In genomic region chr16:50334106-50334975, GRCh38 we compare ENCODE assay signal across 15 cellular contexts. TPM values are rescaled to one million over a fixed set of nuclear protein-coding genes. Genes with fewer than 3 reads are reported as not detected.
DNase-seq lines count a peak whose midpoint lies in the region; ATAC-seq and TF ChIP-seq lines count a peak whose summit lies in the region.
"Had no signal": no experiment of that assay in that cellular context is flagged by ENCODE, and none has a peak within 500 bp of the region (broad histone marks: within the 10 kb centered on the region; RNA-seq: fewer than 3 reads in every experiment).

No MANE protein-coding gene starts in this region.

- H3K4me3 ChIP-seq in stomach: no peak overlapping the region
- H3K4me3 ChIP-seq: heart right ventricle had no signal

- H3K27me3 ChIP-seq in stomach: no peaks in the 10 kb centered on the region
- H3K27me3 ChIP-seq: heart right ventricle had no signal

- CTCF ChIA-PET in activated CD4-positive, alpha-beta T cell treated with anti-CD3 and anti-CD28 coated beads, Interleukin-2, amount 10 ng/mL, durations not matched to agents 7 days and 5 days (lab: Charles Lee): no interaction called here
- CTCF ChIA-PET in activated CD4-positive, alpha-beta memory T cell treated with anti-CD3 and anti-CD28 coated beads, Interleukin-2, amount 10 ng/mL, durations not matched to agents 7 days and 5 days (lab: Charles Lee): no interaction called here

- H3K36me3 Mint-ChIP-seq in activated CD4-positive, alpha-beta T cell treated with anti-CD3 and anti-CD28 coated beads, Interleukin-2, amount 10 ng/mL, durations not matched to agents 7 days and 5 days (ENCODE audit: low read depth): peaks cover 70% of the 10 kb centered on the region
- peaks cover 75% of the 10 kb centered on the region for H3K36me3 Mint-ChIP-seq in activated CD4-positive, alpha-beta memory T cell treated with anti-CD3 and anti-CD28 coated beads, Interleukin-2, amount 10 ng/mL, durations not matched to agents 7 days and 5 days (ENCODE audit: low read depth)

- no peak overlapping the region for H3K4me3 Mint-ChIP-seq in activated CD4-positive, alpha-beta T cell treated with anti-CD3 and anti-CD28 coated beads, Interleukin-2, amount 10 ng/mL, durations not matched to agents 7 days and 5 days
- peak overlapping the region; percentile 11 for H3K4me3 Mint-ChIP-seq in activated CD4-positive, alpha-beta memory T cell treated with anti-CD3 and anti-CD28 coated beads, Interleukin-2, amount 10 ng/mL, durations not matched to agents 7 days and 5 days
- H3K4me3 Mint-ChIP-seq: neural crest cell had no signal

- no peak for TF ChIP-seq CTCF in stomach (IDR thresholded peaks at IDR 0.05)

- no peaks in the 10 kb centered on the region for H3K9me3 ChIP-seq in stomach

- H3K27ac ChIP-seq in stomach: peak overlapping the region in 3 of 5 donors; percentile 46 to 68 (median 59)

- peaks cover 3% of the 10 kb centered on the region for H3K9me3 Mint-ChIP-seq in activated CD4-positive, alpha-beta T cell treated with anti-CD3 and anti-CD28 coated beads, Interleukin-2, amount 10 ng/mL, durations not matched to agents 7 days and 5 days
- no peaks in the 10 kb centered on the region for H3K9me3 Mint-ChIP-seq in activated CD4-positive, alpha-beta memory T cell treated with anti-CD3 and anti-CD28 coated beads, Interleukin-2, amount 10 ng/mL, durations not matched to agents 7 days and 5 days
- H3K9me3 Mint-ChIP-seq: neural crest cell had no signal

- intact Hi-C loops in left colon (cut with DNase I, micrococcal nuclease): no loop called here
- intact Hi-C loops in stomach (cut with DNase I; ENCODE audit: low total_unique reads): no loop called here

- POLR2A ChIA-PET in activated CD4-positive, alpha-beta T cell treated with anti-CD3 and anti-CD28 coated beads, Interleukin-2, amount 10 ng/mL, durations not matched to agents 7 days and 5 days (lab: Charles Lee): no interaction called here
- POLR2A ChIA-PET in activated CD4-positive, alpha-beta memory T cell treated with anti-CD3 and anti-CD28 coated beads, Interleukin-2, amount 10 ng/mL, durations not matched to agents 7 days and 5 days (lab: Charles Lee): interaction anchor here (0.6 to 1.5 kb wide), 4 partner anchors 22 to 143 kb away, joined by 3 read pairs; partner anchors contain the start of gene ADCY7

- H3K27me3 Mint-ChIP-seq in activated CD4-positive, alpha-beta T cell treated with anti-CD3 and anti-CD28 coated beads, Interleukin-2, amount 10 ng/mL, durations not matched to agents 7 days and 5 days: no peaks in the 10 kb centered on the region
- H3K27me3 Mint-ChIP-seq in activated CD4-positive, alpha-beta memory T cell treated with anti-CD3 and anti-CD28 coated beads, Interleukin-2, amount 10 ng/mL, durations not matched to agents 7 days and 5 days: no peaks in the 10 kb centered on the region

- H3K27ac Mint-ChIP-seq in activated CD4-positive, alpha-beta T cell treated with anti-CD3 and anti-CD28 coated beads, Interleukin-2, amount 10 ng/mL, durations not matched to agents 7 days and 5 days: peak overlapping the region; percentile 95
- H3K27ac Mint-ChIP-seq in activated CD4-positive, alpha-beta memory T cell treated with anti-CD3 and anti-CD28 coated beads, Interleukin-2, amount 10 ng/mL, durations not matched to agents 7 days and 5 days: peak overlapping the region; percentile 95

- H3K4me1 ChIP-seq in stomach: peaks cover 0 to 54% (median 28%) of the 10 kb centered on the region in 4 donors

- 61 to 74% (median 66%) methylated on average over 14 of the region's 14 CpGs for WGBS in stomach, 5 donors

- TF ChIP-seq EP300 in stomach (IDR thresholded peaks at IDR 0.05): no peak

- no peak for DNase-seq in activated CD4-positive, alpha-beta T cell treated with anti-CD3 and anti-CD28 coated beads, Interleukin-2, amount 10 ng/mL, durations not matched to agents 7 days and 5 days
- DNase-seq in activated CD4-positive, alpha-beta T cell treated with anti-CD3 and anti-CD28 coated beads for 48 hours: no peak
- DNase-seq in activated CD4-positive, alpha-beta memory T cell treated with anti-CD3 and anti-CD28 coated beads, Interleukin-2, amount 10 ng/mL, durations not matched to agents 7 days and 5 days: no peak
- DNase-seq in left colon (no peak), stomach (no peak), inferior parietal cortex (ENCODE audit: extremely low spot score) (no peak)
- DNase-seq: activated CD4-positive, alpha-beta T cell treated with anti-CD3 and anti-CD28 coated beads, Interleukin-2, amount 50 U/mL, for 4 hours; cerebellar nuclear complex; heart right ventricle; NCI-H510A treated with DMSO at 0.1 percent for 48 hours; substantia nigra had no signal

- peaks cover 82% of the 10 kb centered on the region for H3K4me1 Mint-ChIP-seq in activated CD4-positive, alpha-beta T cell treated with anti-CD3 and anti-CD28 coated beads, Interleukin-2, amount 10 ng/mL, durations not matched to agents 7 days and 5 days
- H3K4me1 Mint-ChIP-seq in activated CD4-positive, alpha-beta memory T cell treated with anti-CD3 and anti-CD28 coated beads, Interleukin-2, amount 10 ng/mL, durations not matched to agents 7 days and 5 days: peaks cover 85% of the 10 kb centered on the region
- H3K4me1 Mint-ChIP-seq: neural crest cell had no signal

- no peak for TF ChIP-seq POLR2A in stomach (IDR thresholded peaks at IDR 0.05)

- ATAC-seq in left colon (peak; percentile 58), HG03378 (IDR thresholded peaks at IDR 0.05; ENCODE audit: unreplicated experiment) (no peak), GM21423 (IDR thresholded peaks at IDR 0.05; ENCODE audit: unreplicated experiment) (no peak)
- ATAC-seq: heart right ventricle, Panc1 had no signal

- peaks cover 0 to 56% (median 48%) of the 10 kb centered on the region in 4 donors for H3K36me3 ChIP-seq in stomach

RNA-seq across cellular contexts. Expression of gene BRD7, which starts 34.4 kb away (rescaled TPM):
- total RNA-seq in activated CD4-positive, alpha-beta T cell treated with anti-CD3 and anti-CD28 coated beads, Interleukin-2, amount 10 ng/mL, durations not matched to agents 7 days and 5 days: 100 to 1,000 TPM; 102 to 105 TPM
- 100 to 1,000 TPM in 1 of 2 experiments, 10 to 100 TPM in 1; 93.3 to 101 TPM for total RNA-seq in activated CD4-positive, alpha-beta memory T cell treated with anti-CD3 and anti-CD28 coated beads, Interleukin-2, amount 10 ng/mL, durations not matched to agents 7 days and 5 days
- 10 to 100 TPM; 54.3 to 54.5 TPM for total RNA-seq in left colon
- 10 to 100 TPM in 4 of 5 donors, 1 to 10 TPM in 1; 9.3 to 71.8 (median 25.0) TPM for total RNA-seq in stomach
- polyA plus RNA-seq in stomach: 10 to 100 TPM; 35.0 to 65.8 (median 52.3) TPM
